ENCODE assay signal across 8 cellular contexts in the genomic region with DNA sequence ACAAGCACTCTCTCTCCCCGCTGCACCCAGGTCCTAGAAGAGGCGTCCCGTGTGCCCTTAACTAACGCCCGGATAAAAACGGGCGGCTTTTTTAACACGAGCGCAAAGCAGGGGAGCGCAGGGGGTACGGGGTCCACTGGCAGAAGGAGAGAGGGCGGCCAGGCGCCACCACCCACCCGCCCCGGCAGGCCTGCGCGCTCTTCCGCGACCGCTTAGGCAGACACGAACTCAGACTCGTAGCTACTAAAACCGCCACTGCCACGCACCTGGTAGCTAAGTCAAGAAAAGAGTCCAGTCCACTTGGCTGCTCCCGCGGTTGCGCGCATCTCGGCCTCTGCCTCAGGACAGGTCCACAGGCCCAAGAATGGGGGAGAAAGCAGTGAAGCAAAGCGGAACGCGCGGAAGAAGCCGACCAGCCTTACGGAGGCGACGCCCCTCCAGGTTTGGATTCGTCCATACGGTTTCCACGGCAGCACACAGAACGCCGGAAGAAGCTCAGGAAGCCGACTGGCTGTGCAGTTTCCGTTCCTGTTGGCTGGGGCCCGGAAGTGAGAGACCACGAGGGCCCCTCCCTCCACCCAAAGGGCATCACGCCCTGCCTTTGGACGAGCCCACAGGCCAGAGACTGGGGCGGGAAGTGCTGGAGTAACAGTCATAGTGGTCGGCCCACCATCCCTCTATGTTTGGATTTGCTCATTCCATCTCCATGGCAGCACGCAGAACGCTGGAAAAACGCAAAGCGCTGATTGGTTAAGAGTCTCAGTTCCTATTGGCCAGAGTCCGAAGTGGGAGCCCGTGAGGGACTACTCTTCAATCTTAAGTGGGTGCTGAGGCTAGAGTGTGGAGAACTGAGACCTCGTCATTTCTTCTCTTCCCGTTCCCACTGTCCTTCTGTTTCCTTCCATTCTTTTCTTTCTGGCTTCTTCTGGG. TPM values are rescaled to one million over a fixed set of nuclear protein-coding genes. Genes with fewer than 3 reads are reported as not detected.
DNase-seq lines count a peak whose midpoint lies in the region; ATAC-seq and FAIRE-seq lines count a peak whose summit lies in the region.

TSS of gene ULK4 (minus strand) at position 354 of the 930 bp plus-strand sequence. CDS start 7,344 bp downstream, outside the sequence.

- H3K4me1 Mint-ChIP-seq in activated CD8-positive, alpha-beta memory T cell treated with anti-CD3 and anti-CD28 coated beads, Interleukin-2, amount 10 ng/mL, durations not matched to agents 7 days and 5 days = peaks cover 19% of the 10 kb centered on the region

- no peaks in the 10 kb centered on the region for H3K27me3 Mint-ChIP-seq in activated CD8-positive, alpha-beta memory T cell treated with anti-CD3 and anti-CD28 coated beads, Interleukin-2, amount 10 ng/mL, durations not matched to agents 7 days and 5 days

- H4K5ac ChIP-seq in mesendoderm (ENCODE audit: low read length) = no peak within 1 kb of the TSS

- peak within 1 kb of the TSS; percentile 94 for H3K27ac Mint-ChIP-seq in activated CD8-positive, alpha-beta memory T cell treated with anti-CD3 and anti-CD28 coated beads, Interleukin-2, amount 10 ng/mL, durations not matched to agents 7 days and 5 days

- H3K27ac ChIP-seq in mesendoderm (ENCODE audit: low read depth, low read length) = no peak within 1 kb of the TSS

- WGBS in mesendoderm (ENCODE audit: extremely low coverage, insufficient coverage, low lambda C conversion rate) = no CpG with 5 or more reads among the region's 58 CpGs

- H3K18ac ChIP-seq in mesendoderm (ENCODE audit: low read length) = no peak within 1 kb of the TSS

- CTCF ChIA-PET in activated CD8-positive, alpha-beta memory T cell treated with anti-CD3 and anti-CD28 coated beads, Interleukin-2, amount 10 ng/mL, durations not matched to agents 7 days and 5 days (lab: Charles Lee) = interaction anchor here (0.6 to 1.7 kb wide), 5 partner anchors 10 to 137 kb away, joined by 3 to 5 read pairs (median 3); partner anchors contain the start of gene TRAK1

- no peaks in the 10 kb centered on the region for H3K9me3 Mint-ChIP-seq in activated CD8-positive, alpha-beta memory T cell treated with anti-CD3 and anti-CD28 coated beads, Interleukin-2, amount 10 ng/mL, durations not matched to agents 7 days and 5 days (ENCODE audit: low read depth)

- H3K23ac ChIP-seq in mesendoderm (ENCODE audit: low read length) = no peak within 1 kb of the TSS

- no peaks in the 10 kb centered on the region for H3K36me3 Mint-ChIP-seq in activated CD8-positive, alpha-beta memory T cell treated with anti-CD3 and anti-CD28 coated beads, Interleukin-2, amount 10 ng/mL, durations not matched to agents 7 days and 5 days

- no peaks in the 10 kb centered on the region for H3K79me1 ChIP-seq in mesendoderm (ENCODE audit: low read length)

- no peaks in the 10 kb centered on the region for H3K9me3 ChIP-seq in endocrine pancreas (ENCODE audit: control insufficient read depth, low read length)

- H4K8ac ChIP-seq in mesendoderm (ENCODE audit: low read depth, low read length) = no peak within 1 kb of the TSS

- DNase-seq in COLO829 (ENCODE audit: low spot score) (peak; percentile 96), HTR-8/SVneo (ENCODE audit: insufficient read length, low spot score) (peak; percentile 88), NOMO-1 treated with dmso at 0.1 percent for 144 hours (lab: John Stamatoyannopoulos, UW; ENCODE audit: unreplicated experiment) (peak; percentile 99), mesendoderm (peak; percentile 100)
- DNase-seq in activated CD8-positive, alpha-beta memory T cell treated with anti-CD3 and anti-CD28 coated beads, Interleukin-2, amount 10 ng/mL, durations not matched to agents 7 days and 5 days = peak; percentile 98
- DNase-seq in stimulated activated CD8-positive, alpha-beta memory T cell treated with anti-CD3 and anti-CD28 coated beads, Interleukin-15, amount 100 ng/mL, for 1 hour (ENCODE audit: low read depth) = peak; percentile 89

- no peak within 1 kb of the TSS for H2BK5ac ChIP-seq in mesendoderm (ENCODE audit: low read length)

- H3K9ac ChIP-seq in endocrine pancreas (ENCODE audit: control insufficient read depth, insufficient read depth, low read length) (peak within 1 kb of the TSS; percentile 76), mesendoderm (ENCODE audit: low read length) (peak within 1 kb of the TSS; percentile 67)

- H2BK120ac ChIP-seq in mesendoderm (ENCODE audit: low read depth, low read length) = no peak within 1 kb of the TSS

- H3K4ac ChIP-seq in mesendoderm (ENCODE audit: low read depth, low read length) = no peak within 1 kb of the TSS

- H3K4me1 ChIP-seq in endocrine pancreas (ENCODE audit: control insufficient read depth, insufficient read depth, low read length) (no peaks in the 10 kb centered on the region), mesendoderm (ENCODE audit: control insufficient read depth, low read depth, low read length) (no peaks in the 10 kb centered on the region)

- peak within 1 kb of the TSS; percentile 94 for H3K4me3 Mint-ChIP-seq in activated CD8-positive, alpha-beta memory T cell treated with anti-CD3 and anti-CD28 coated beads, Interleukin-2, amount 10 ng/mL, durations not matched to agents 7 days and 5 days

- FAIRE-seq in HTR-8/SVneo (lab: Jason Lieb, UNC) = peak; percentile 87

- H2BK15ac ChIP-seq in mesendoderm (replicated peaks; ENCODE audit: low read depth) = no peak within 1 kb of the TSS

- H3K27me3 ChIP-seq in endocrine pancreas (ENCODE audit: control insufficient read depth, insufficient read depth, low read length) = no peaks in the 10 kb centered on the region
- no peaks in the 10 kb centered on the region for H3K27me3 ChIP-seq in mesendoderm (ENCODE audit: insufficient read depth, low read length, poor library complexity)

- peak within 1 kb of the TSS; percentile 63 for H3K4me2 ChIP-seq in mesendoderm (ENCODE audit: low read length)

- H3K79me2 ChIP-seq in mesendoderm (ENCODE audit: control insufficient read depth, insufficient read depth, low read length) = no peaks in the 10 kb centered on the region

- H3K36me3 ChIP-seq in endocrine pancreas (ENCODE audit: control insufficient read depth, insufficient read depth, low read length) (no peaks in the 10 kb centered on the region), mesendoderm (ENCODE audit: control insufficient read depth, insufficient read depth, low read length) (no peaks in the 10 kb centered on the region)

- peak within 1 kb of the TSS; percentile 61 for H3K56ac ChIP-seq in mesendoderm (ENCODE audit: low read length)

- H3K4me3 ChIP-seq in endocrine pancreas (ENCODE audit: control insufficient read depth, insufficient read depth, low read length) = peak within 1 kb of the TSS; percentile 79
- H3K4me3 ChIP-seq in mesendoderm (ENCODE audit: low read length) = peak within 1 kb of the TSS; percentile 82

- no peak within 1 kb of the TSS for H2AK5ac ChIP-seq in mesendoderm (ENCODE audit: low read length)

- ATAC-seq in GM21367 (IDR thresholded peaks at IDR 0.05; ENCODE audit: unreplicated experiment) = peak; percentile 93
- ATAC-seq in activated CD8-positive, alpha-beta memory T cell treated with anti-CD3 and anti-CD28 coated beads, Interleukin-2, amount 10 ng/mL, durations not matched to agents 7 days and 5 days = peak; percentile 93

RNA-seq across cellular contexts. Expression of gene ULK4, which starts in this region (rescaled TPM):
- 10 to 100 TPM in 1 of 2 experiments, 1 to 10 TPM in 1; 9.5 to 13.3 TPM for total RNA-seq in activated CD8-positive, alpha-beta memory T cell treated with anti-CD3 and anti-CD28 coated beads, Interleukin-2, amount 10 ng/mL, durations not matched to agents 7 days and 5 days
- polyA plus RNA-seq in mesendoderm (2013, experiment 1 of 2) = 1.8 TPM
- 2.0 TPM for polyA plus RNA-seq in mesendoderm (2013, experiment 2 of 2)
